In the genomic region with DNA sequence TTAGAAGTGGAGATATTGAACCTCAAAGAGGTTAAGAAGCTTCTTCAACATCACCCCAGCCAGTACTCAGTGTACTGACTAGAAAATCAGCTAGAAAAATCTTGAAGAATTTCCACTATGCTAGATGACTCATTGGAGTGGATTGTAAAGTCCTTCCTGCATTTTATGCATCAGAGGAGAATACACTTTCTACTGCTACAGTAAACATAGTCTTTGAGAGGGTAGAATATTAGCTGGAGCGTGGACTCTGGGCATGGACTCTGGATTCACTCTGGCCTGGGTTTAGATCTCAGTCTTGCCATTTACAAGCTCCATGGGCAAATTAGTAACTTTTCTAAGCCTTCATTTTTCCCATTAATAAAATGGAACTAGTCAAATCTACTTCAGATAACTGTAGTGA, we compare ENCODE assay signal across 12 cellular contexts.
DNase-seq lines count a peak whose midpoint lies in the region; ATAC-seq and TF ChIP-seq lines count a peak whose summit lies in the region.
"Had no signal": no experiment of that assay in that cellular context is flagged by ENCODE, and none has a peak within 500 bp of the region (broad histone marks: within the 10 kb centered on the region; RNA-seq: fewer than 3 reads in every experiment).

No MANE protein-coding gene starts in this region.

- 0 out of 2 replicates have a peak, but pooled peaks cover 5% of the 10 kb centered on the region for H3K36me3 ChIP-seq in PC-9 (ENCODE audit: low read depth)
- no peaks in the 10 kb centered on the region for H3K36me3 ChIP-seq in muscle layer of duodenum (ENCODE audit: control insufficient read depth in 1 of 2, insufficient read depth in 2 of 2, low read length in 2 of 2)
- H3K36me3 ChIP-seq: cardiac muscle cell had no signal

- DNase-seq in COLO829 (ENCODE audit: low spot score): peak; percentile 77
- DNase-seq in PC-9: peak in 1 of 2 experiments; percentile 83
- DNase-seq in stimulated activated CD8-positive, alpha-beta memory T cell treated with anti-CD3 and anti-CD28 coated beads, Interleukin-4, amount 100 ng/mL, for 48 hours: no peak
- DNase-seq in left ventricle myocardium superior: no peak
- DNase-seq: activated CD8-positive, alpha-beta T cell treated with anti-CD3 and anti-CD28 coated beads for 36 hours; NCI-H1092 treated with DMSO at 0.1 percent for 48 hours had no signal

- H3F3A ChIP-seq in PC-9 (ENCODE audit: insufficient read depth, low read depth): 0 out of 2 replicates have a peak, but pooled peaks cover 6% of the 10 kb centered on the region

- ATAC-seq in esophagus mucosa (peak; percentile 74), HG02678 (IDR thresholded peaks at IDR 0.05; ENCODE audit: unreplicated experiment) (no peak), GM21360 (IDR thresholded peaks at IDR 0.05; ENCODE audit: unreplicated experiment) (no peak), left ventricle myocardium superior (no peak)
- ATAC-seq: activated CD8-positive, alpha-beta T cell treated with anti-CD3 and anti-CD28 coated beads for 36 hours had no signal

- H3K27ac ChIP-seq in PC-9: peak overlapping the region; percentile 31; the same call in 1 of the 2 replicates
- H3K27ac ChIP-seq in muscle layer of duodenum (ENCODE audit: low read length): peak overlapping the region; percentile 21
- H3K27ac ChIP-seq: cardiac muscle cell, skin epidermis had no signal

- CTCF ChIA-PET in PC-9 (lab: Charles Lee): interaction anchor here (0.6 kb wide), 1 partner anchor 425 kb away, joined by 8 read pairs; no protein-coding TSS in a partner anchor

- H3K4me1 ChIP-seq in PC-9 (replicated peaks; ENCODE audit: insufficient read depth) (peaks cover 19% of the 10 kb centered on the region), muscle layer of duodenum (ENCODE audit: control insufficient read depth in 1 of 2, insufficient read depth in 2 of 2, low read length in 2 of 2) (no peaks in the 10 kb centered on the region)

- peaks cover 27% of the 10 kb centered on the region for H3K9me3 ChIP-seq in PC-9 (ENCODE audit: insufficient read depth, low read depth)
- no peaks in the 10 kb centered on the region for H3K9me3 ChIP-seq in muscle layer of duodenum (ENCODE audit: control insufficient read depth in 1 of 2, low read length in 2 of 2)

- no peaks in the 10 kb centered on the region for H3K9me2 ChIP-seq in PC-9 (ENCODE audit: insufficient read depth)

- H2AFZ ChIP-seq in PC-9: no peak overlapping the region

- H3K27me3 ChIP-seq in PC-9 (ENCODE audit: insufficient read depth, low read depth): no peaks in the 10 kb centered on the region
- H3K27me3 ChIP-seq in muscle layer of duodenum (ENCODE audit: low read depth, low read length): no peaks in the 10 kb centered on the region
- H3K27me3 ChIP-seq: cardiac muscle cell had no signal

- intact Hi-C loops in PC-9 (cut with micrococcal nuclease; ENCODE audit: unreplicated experiment): loop anchor here (2.0 to 5.0 kb wide), 5 partner anchors 79 to 211 kb away; no protein-coding TSS in a partner anchor
- intact Hi-C loops in left ventricle myocardium superior (cut with micrococcal nuclease): no loop called here

- no peak for TF ChIP-seq CTCF in PC-9 (conservative IDR thresholded peaks at IDR 0.05)

- H3K4me3 ChIP-seq in PC-9: no peak overlapping the region
- H3K4me3 ChIP-seq in muscle layer of duodenum (ENCODE audit: low read depth in 1 of 2, low read length in 2 of 2): no peak overlapping the region
- H3K4me3 ChIP-seq: cardiac muscle cell, skin epidermis had no signal

- no peaks in the 10 kb centered on the region for H4K20me1 ChIP-seq in PC-9 (ENCODE audit: insufficient read depth)

- no TSS peak for BruUV-seq in PC-9 (replicated peaks; lab: Mats Ljungman, UMichigan)

- H3K79me2 ChIP-seq in PC-9 (ENCODE audit: low read depth): no peaks in the 10 kb centered on the region

- peak overlapping the region; percentile 31; the same call in 1 of the 2 replicates for H3K4me2 ChIP-seq in PC-9

- POLR2A ChIA-PET in PC-9 (lab: Charles Lee; ENCODE audit: unreplicated experiment): no interaction called here
